1 cellular context compared by ENCODE assay signal in the genomic region with DNA sequence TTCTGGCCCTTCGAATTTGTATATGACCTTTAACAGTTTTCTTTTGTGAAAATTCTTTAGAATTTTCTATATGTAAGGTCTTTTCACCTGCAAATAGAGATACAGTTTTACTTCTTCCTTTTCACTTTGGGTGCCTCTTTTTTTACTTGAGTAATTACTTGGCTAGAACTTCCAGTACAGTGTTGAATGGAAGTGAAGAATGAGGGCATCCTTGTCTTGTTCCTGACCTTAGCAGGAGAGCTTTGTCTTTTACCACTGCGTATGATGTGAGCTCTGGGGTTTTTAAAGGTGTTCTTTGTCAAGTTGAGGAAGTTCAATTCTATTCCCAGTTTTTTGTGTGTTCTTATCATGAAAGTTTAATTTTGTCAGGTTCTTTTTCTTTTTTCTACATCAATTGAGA.
TF ChIP-seq lines count a peak whose summit lies in the region.

No MANE protein-coding gene starts in this region.

TF ChIP-seq in GM23338, 12 proteins besides CTCF, POLR2A, EP300 and RAD21 (continued from another document):
- peak; percentile 26; the same call in 1 of the 2 replicates for TF ChIP-seq ZNF462 (CRISPR knock-in tag; IDR thresholded peaks at IDR 0.05)
- no peak for TF ChIP-seq NANOG (IDR thresholded peaks at IDR 0.05; ENCODE audit: borderline replicate concordance)
- TF ChIP-seq JUNB (IDR thresholded peaks at IDR 0.05; ENCODE audit: unreplicated experiment) = no peak
